In the genomic region with DNA sequence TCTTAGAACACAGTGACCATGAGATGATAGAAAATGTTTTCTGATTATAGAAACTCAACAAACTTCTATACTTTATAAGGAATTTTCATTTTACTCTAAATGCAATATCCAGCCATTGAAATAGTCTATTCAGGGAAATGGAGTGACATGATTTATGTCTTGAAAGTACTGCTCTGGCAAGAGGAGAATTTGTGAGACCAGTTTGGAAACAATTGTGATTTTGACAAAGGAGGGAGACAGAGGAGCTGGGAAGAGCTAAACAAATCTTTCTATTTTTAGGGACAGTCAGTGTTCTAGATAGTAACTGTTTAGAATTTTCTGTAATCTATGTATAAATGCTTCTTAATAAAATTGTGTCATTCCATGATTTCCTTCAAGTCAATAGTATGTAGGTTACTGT, we compare ENCODE assay signal across 18 cellular contexts.
"Had no signal": no experiment of that assay in that cellular context is flagged by ENCODE, and none has a peak within 500 bp of the region (broad histone marks: within the 10 kb centered on the region; RNA-seq: fewer than 3 reads in every experiment).

No MANE protein-coding gene starts in this region.

- H3K9me3 Mint-ChIP-seq: nephron progenitor cell had no signal

- H3K36me3 Mint-ChIP-seq: naive thymus-derived CD4-positive, alpha-beta T cell had no signal

- H3K27me3 ChIP-seq: esophagus squamous epithelium had no signal

- DNase-seq: effector memory CD8-positive, alpha-beta T cell; esophagus squamous epithelium; heart left ventricle; hippocampal formation; left colon; left ventricle myocardium superior; mesendoderm; naive thymus-derived CD4-positive, alpha-beta T cell; nephron progenitor cell; posterior cingulate gyrus; stimulated activated CD4-positive, alpha-beta T cell treated with anti-CD3 and anti-CD28 coated beads, Interleukin-12 subunit alpha, Interleukin-12 subunit beta, amount 100 ng/mL, for 4 hours; stimulated activated CD4-positive, alpha-beta T cell treated with anti-CD3 and anti-CD28 coated beads, Interleukin-2, amount 100 ng/mL, for 48 hours; stimulated activated naive CD4-positive, alpha-beta T cell treated with Interleukin-2 at 50 U/mL for 16 hours; trophoblast cell had no signal

- H3K4me1 ChIP-seq: esophagus squamous epithelium, heart left ventricle had no signal

- H3K4me3 Mint-ChIP-seq: dendritic cell treated with granulocyte-macrophage colony-stimulating factor and Interleukin-4, amounts not matched to agents 40 ng/mL and 50 ng/mL, for 4 days; effector memory CD8-positive, alpha-beta T cell; naive thymus-derived CD4-positive, alpha-beta T cell; nephron progenitor cell had no signal

- ATAC-seq: effector memory CD8-positive, alpha-beta T cell; heart left ventricle; left colon; left ventricle myocardium superior; naive thymus-derived CD4-positive, alpha-beta T cell; sciatic nerve had no signal

- H3K36me3 ChIP-seq: esophagus squamous epithelium, heart left ventricle had no signal

- H3K9me3 ChIP-seq: esophagus squamous epithelium, heart left ventricle had no signal

- H3K27me3 Mint-ChIP-seq: dendritic cell treated with granulocyte-macrophage colony-stimulating factor and Interleukin-4, amounts not matched to agents 40 ng/mL and 50 ng/mL, for 4 days; effector memory CD8-positive, alpha-beta T cell had no signal

- H3K4me3 ChIP-seq: esophagus squamous epithelium, heart left ventricle, lung, skin epidermis had no signal

- H3K27ac Mint-ChIP-seq: dendritic cell treated with granulocyte-macrophage colony-stimulating factor and Interleukin-4, amounts not matched to agents 40 ng/mL and 50 ng/mL, for 4 days; effector memory CD8-positive, alpha-beta T cell; naive thymus-derived CD4-positive, alpha-beta T cell; nephron progenitor cell had no signal

- H3K4me1 Mint-ChIP-seq: naive thymus-derived CD4-positive, alpha-beta T cell; nephron progenitor cell had no signal

- H3K27ac ChIP-seq: esophagus squamous epithelium, heart left ventricle, skin epidermis had no signal
